Comparison of ENCODE assay signal across 11 cellular contexts in genomic region chr14:72617391-72618011, GRCh38.
DNase-seq lines count a peak whose midpoint lies in the region; ATAC-seq and TF ChIP-seq lines count a peak whose summit lies in the region.
"Had no signal": no experiment of that assay in that cellular context is flagged by ENCODE, and none has a peak within 500 bp of the region (broad histone marks: within the 10 kb centered on the region; RNA-seq: fewer than 3 reads in every experiment).

No MANE protein-coding gene starts in this region.

- H3K27me3 Mint-ChIP-seq in brain = peaks cover 10% of the 10 kb centered on the region
- H3K27me3 Mint-ChIP-seq: activated B cell treated with CpG ODN at 0.5 μM for 24 hours had no signal

- DNase-seq in left ventricle myocardium inferior (peak; percentile 44), trophoblast cell (peak; percentile 87 to 90), HAP-1 (ENCODE audit: low spot score in 2 of 2) (no peak), SK-N-SH (no peak), NCI-H2227 (lab: John Stamatoyannopoulos, UW; ENCODE audit: unreplicated experiment) (no peak)
- DNase-seq: activated B cell treated with CpG ODN at 0.5 μM for 24 hours, sigmoid colon had no signal

- H3K79me1 ChIP-seq in trophoblast cell (ENCODE audit: low read length) = peaks cover 46% of the 10 kb centered on the region

- H3K14ac ChIP-seq in trophoblast cell (ENCODE audit: low read length) = peak overlapping the region; percentile 97

- H4K91ac ChIP-seq in trophoblast cell (ENCODE audit: low read depth, low read length) = peak overlapping the region; percentile 99

- peak overlapping the region in 1 of 5 experiments; percentile 9 for H3K4me3 Mint-ChIP-seq in brain
- H3K4me3 Mint-ChIP-seq: activated B cell treated with CpG ODN at 0.5 μM for 24 hours had no signal

- H3K4me1 ChIP-seq in BLaER1 treated with 17β-estradiol and CSF1 and Interleukin-3, amounts not matched to agents 10 nM and 100 nM = peaks cover 44 to 97% (median 88%) of the 10 kb centered on the region in 10 experiments
- H3K4me1 ChIP-seq in left ventricle myocardium inferior (peaks cover 73% of the 10 kb centered on the region), trophoblast cell (ENCODE audit: control insufficient read depth in 1 of 2, insufficient read depth in 2 of 2, low read length in 2 of 2) (peaks cover 50 to 61% of the 10 kb centered on the region in 2 experiments), HAP-1 (no peaks in the 10 kb centered on the region), SK-N-SH (ENCODE audit: control insufficient read depth in 1 of 2, insufficient read depth in 2 of 2, low read depth in 1 of 2, low read length in 1 of 2) (peaks cover 9 to 22% of the 10 kb centered on the region in 2 experiments; a peak in 2 of 4 replicates)

- H3K9me3 ChIP-seq in BLaER1 treated with 17β-estradiol and CSF1 and Interleukin-3, amounts not matched to agents 10 nM and 100 nM (replicated peaks in 1 of 11) = peaks cover 0 to 5% (median 3%) of the 10 kb centered on the region in 11 experiments; a peak in 4 of 22 replicates
- no peaks in the 10 kb centered on the region for H3K9me3 ChIP-seq in left ventricle myocardium inferior (replicated peaks)
- no peaks in the 10 kb centered on the region for H3K9me3 ChIP-seq in trophoblast cell (ENCODE audit: insufficient read depth, low read depth, low read length)
- H3K9me3 ChIP-seq in HAP-1 = no peaks in the 10 kb centered on the region
- H3K9me3 ChIP-seq in SK-N-SH = no peaks in the 10 kb centered on the region
- H3K9me3 ChIP-seq: sigmoid colon had no signal

- no peaks in the 10 kb centered on the region for H4K20me1 ChIP-seq in BLaER1 treated with 17β-estradiol and CSF1 and Interleukin-3, amounts not matched to agents 10 nM and 100 nM
- no peaks in the 10 kb centered on the region for H4K20me1 ChIP-seq in SK-N-SH (ENCODE audit: insufficient read depth)

- peak overlapping the region in 4 of 5 experiments; percentile 35 to 87 (median 84) for H3K27ac Mint-ChIP-seq in brain
- H3K27ac Mint-ChIP-seq: activated B cell treated with CpG ODN at 0.5 μM for 24 hours had no signal

- H3K4me1 Mint-ChIP-seq in brain = peaks cover 55% of the 10 kb centered on the region

- H3K79me2 ChIP-seq in trophoblast cell (ENCODE audit: control insufficient read depth, insufficient read depth, low read length, poor library complexity) (peaks cover 14% of the 10 kb centered on the region), SK-N-SH (ENCODE audit: insufficient read depth) (no peaks in the 10 kb centered on the region)

- H3K23ac ChIP-seq in trophoblast cell (ENCODE audit: low read length) = no peak overlapping the region

- no peaks in the 10 kb centered on the region for H3F3A ChIP-seq in SK-N-SH (replicated peaks; ENCODE audit: insufficient read depth)

- peak overlapping the region; percentile 99 for H2BK5ac ChIP-seq in trophoblast cell (ENCODE audit: low read depth, low read length, poor library complexity)

- peaks cover 3 to 6% (median 3%) of the 10 kb centered on the region in 5 experiments for H3K9me3 Mint-ChIP-seq in brain
- H3K9me3 Mint-ChIP-seq: activated B cell treated with CpG ODN at 0.5 μM for 24 hours had no signal

- no CpG with 5 or more reads among the region's 19 CpGs for WGBS in trophoblast cell (ENCODE audit: extremely low coverage, insufficient coverage, insufficient read length)
- WGBS in SK-N-SH (ENCODE audit: low lambda C conversion rate) = 91% methylated on average over 18 of the region's 19 CpGs

- intact Hi-C loops in left ventricle myocardium inferior (cut with micrococcal nuclease) = no loop called here

- peak overlapping the region; percentile 99 for H2BK120ac ChIP-seq in trophoblast cell (ENCODE audit: insufficient read depth, low read length, poor library complexity)

- no peaks in the 10 kb centered on the region for H3K9me2 ChIP-seq in SK-N-SH

- H3K4me2 ChIP-seq in BLaER1 treated with 17β-estradiol and CSF1 and Interleukin-3, amounts not matched to agents 10 nM and 100 nM = peak overlapping the region; percentile 45 to 95 (median 84)
- H3K4me2 ChIP-seq in trophoblast cell (ENCODE audit: low read length) = peak overlapping the region; percentile 62
- H3K4me2 ChIP-seq in SK-N-SH = no peak overlapping the region

- no peak for ATAC-seq in GM19455 (IDR thresholded peaks at IDR 0.05; ENCODE audit: unreplicated experiment)

- peak overlapping the region; percentile 98 for H2BK12ac ChIP-seq in trophoblast cell (ENCODE audit: low read length)

- peaks cover 0 to 4% (median 0%) of the 10 kb centered on the region in 11 experiments; a peak in 1 of 22 replicates for H3K27me3 ChIP-seq in BLaER1 treated with 17β-estradiol and CSF1 and Interleukin-3, amounts not matched to agents 10 nM and 100 nM
- H3K27me3 ChIP-seq in left ventricle myocardium inferior (ENCODE audit: low read depth) (no peaks in the 10 kb centered on the region), trophoblast cell (ENCODE audit: insufficient read depth, low read length) (no peaks in the 10 kb centered on the region), HAP-1 (ENCODE audit: low read depth) (no peaks in the 10 kb centered on the region), SK-N-SH (ENCODE audit: insufficient read depth) (no peaks in the 10 kb centered on the region)
- H3K27me3 ChIP-seq: sigmoid colon had no signal

- no peaks in the 10 kb centered on the region for H3K36me3 Mint-ChIP-seq in brain

- TF ChIP-seq CTCF in brain (conservative IDR thresholded peaks at IDR 0.05) = no peak
- TF ChIP-seq CTCF in left ventricle myocardium inferior (IDR thresholded peaks at IDR 0.05; ENCODE audit: borderline replicate concordance) = no peak
- TF ChIP-seq CTCF in SK-N-SH (IDR thresholded peaks at IDR 0.05) = no peak

- in situ Hi-C loops in HAP-1 (cut with MboI; ENCODE audit: low sequenced_read_pairs) = no loop called here

- no peak overlapping the region for H3K4me3 ChIP-seq in BLaER1 treated with 17β-estradiol and CSF1 and Interleukin-3, amounts not matched to agents 10 nM and 100 nM
- H3K4me3 ChIP-seq in left ventricle myocardium inferior (peak overlapping the region; percentile 30), trophoblast cell (ENCODE audit: low read depth, low read length) (no peak overlapping the region), HAP-1 (no peak overlapping the region), SK-N-SH (ENCODE audit: low read depth in 2 of 2, low read length in 1 of 2) (no peak overlapping the region)
- H3K4me3 ChIP-seq: sigmoid colon had no signal

- H3K36me3 ChIP-seq in BLaER1 treated with 17β-estradiol and CSF1 and Interleukin-3, amounts not matched to agents 10 nM and 100 nM = no peaks in the 10 kb centered on the region
- H3K36me3 ChIP-seq in left ventricle myocardium inferior = peaks cover 4% of the 10 kb centered on the region
- H3K36me3 ChIP-seq in trophoblast cell (ENCODE audit: control insufficient read depth in 1 of 2, insufficient read depth in 2 of 2, low read length in 2 of 2) = no peaks in the 10 kb centered on the region
- H3K36me3 ChIP-seq in HAP-1 (replicated peaks) = no peaks in the 10 kb centered on the region
- H3K36me3 ChIP-seq in SK-N-SH (replicated peaks in 1 of 2; ENCODE audit: control insufficient read depth in 1 of 2, insufficient read depth in 2 of 2, low read length in 1 of 2) = no peaks in the 10 kb centered on the region
- H3K36me3 ChIP-seq: sigmoid colon had no signal

- POLR2A ChIA-PET in SK-N-SH (lab: Yijun Ruan, JAX) = no interaction called here

- CTCF ChIA-PET in SK-N-SH (lab: Yijun Ruan, JAX) = interaction anchor here (0.8 kb wide), 1 partner anchor 13 kb away, joined by 3 read pairs; no protein-coding TSS in a partner anchor

- peak overlapping the region; percentile 95 for H2AK5ac ChIP-seq in trophoblast cell (ENCODE audit: low read length)

- peak overlapping the region; percentile 94 for H3K18ac ChIP-seq in trophoblast cell (ENCODE audit: low read length)

- TF ChIP-seq RAD21 in SK-N-SH (IDR thresholded peaks at IDR 0.05; ENCODE audit: low read length) = no peak

- H2AFZ ChIP-seq in trophoblast cell (ENCODE audit: insufficient read depth, low read length, poor library complexity) (peak overlapping the region; percentile 89), SK-N-SH (ENCODE audit: low read depth) (no peak overlapping the region)

- H3K27ac ChIP-seq in BLaER1 treated with 17β-estradiol and CSF1 and Interleukin-3, amounts not matched to agents 10 nM and 100 nM = peak overlapping the region in 1 of 11 experiments; percentile 43; a peak in 1 of 22 replicates
- peak overlapping the region; percentile 93 for H3K27ac ChIP-seq in left ventricle myocardium inferior (replicated peaks)
- peak overlapping the region; percentile 100 for H3K27ac ChIP-seq in trophoblast cell (ENCODE audit: low read depth, low read length)
- H3K27ac ChIP-seq in SK-N-SH (ENCODE audit: low read depth in 2 of 2, low read length in 1 of 2) = no peak overlapping the region
- H3K27ac ChIP-seq: C4-2B had no signal

- peak overlapping the region; percentile 85 for H3K4ac ChIP-seq in trophoblast cell (ENCODE audit: low read depth, low read length)

- peak overlapping the region in 2 of 11 experiments; percentile 6 to 21; a peak in 1 of 22 replicates for H3K9ac ChIP-seq in BLaER1 treated with 17β-estradiol and CSF1 and Interleukin-3, amounts not matched to agents 10 nM and 100 nM
- no peak overlapping the region for H3K9ac ChIP-seq in trophoblast cell (ENCODE audit: low read length)
- no peak overlapping the region for H3K9ac ChIP-seq in SK-N-SH

- TF ChIP-seq EP300 in SK-N-SH (IDR thresholded peaks at IDR 0.05; ENCODE audit: borderline replicate concordance in 1 of 2, low read depth in 1 of 2, low read length in 1 of 2) = no peak

- peak overlapping the region; percentile 95 for H4K8ac ChIP-seq in trophoblast cell (ENCODE audit: low read depth, low read length)

- peak overlapping the region; percentile 76 for H4K12ac ChIP-seq in trophoblast cell (ENCODE audit: low read depth, low read length)

TF ChIP-seq in SK-N-SH, 30 proteins besides CTCF, POLR2A, EP300 and RAD21:
- TF ChIP-seq TCF12 (IDR thresholded peaks at IDR 0.05) (no peak), SIN3A (IDR thresholded peaks at IDR 0.05; ENCODE audit: borderline replicate concordance, low read depth, low read length) (no peak), RXRA (IDR thresholded peaks at IDR 0.05; ENCODE audit: borderline replicate concordance, low read depth) (no peak), MXI1 (IDR thresholded peaks at IDR 0.05; ENCODE audit: low read depth, low read length) (no peak)
- TF ChIP-seq, protein P1, sequence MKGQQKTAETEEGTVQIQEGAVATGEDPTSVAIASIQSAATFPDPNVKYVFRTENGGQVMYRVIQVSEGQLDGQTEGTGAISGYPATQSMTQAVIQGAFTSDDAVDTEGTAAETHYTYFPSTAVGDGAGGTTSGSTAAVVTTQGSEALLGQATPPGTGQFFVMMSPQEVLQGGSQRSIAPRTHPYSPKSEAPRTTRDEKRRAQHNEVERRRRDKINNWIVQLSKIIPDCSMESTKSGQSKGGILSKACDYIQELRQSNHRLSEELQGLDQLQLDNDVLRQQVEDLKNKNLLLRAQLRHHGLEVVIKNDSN (IDR thresholded peaks at IDR 0.05; ENCODE audit: borderline replicate concordance, low read depth) = no peak
TF ChIP-seq in SK-N-SH: peak in this region for 0.

Comparison
In these comparisons a context has a peak if more than half of its experiments do, and no peak if none do; other contexts are left out.
1. H3K27ac ChIP-seq: peak in left ventricle myocardium inferior (single experiment) and trophoblast cell (single experiment); none in SK-N-SH (0 of 2).
2. DNase-seq: peak in left ventricle myocardium inferior (single experiment) and trophoblast cell (2 of 2); none in HAP-1 (0 of 2), SK-N-SH (single experiment) and NCI-H2227 (single experiment).